8 cellular contexts compared by ENCODE assay signal in genomic region chr17:27544350-27545131, GRCh38.
DNase-seq lines count a peak whose midpoint lies in the region; ATAC-seq and TF ChIP-seq lines count a peak whose summit lies in the region.

No MANE protein-coding gene starts in this region.

- TF ChIP-seq CTCF in GM12874 (IDR thresholded peaks at IDR 0.05; ENCODE audit: insufficient read depth, low read depth, low read length): peak; percentile 17; the same call in 1 of the 2 replicates

- no peaks in the 10 kb centered on the region for H3K9me3 Mint-ChIP-seq in activated T-cell treated with anti-CD3 and anti-CD28 coated beads, Interleukin-2, amount 50 U/mL, for 24 hours

- peak; percentile 74 for ATAC-seq in GM21717 (IDR thresholded peaks at IDR 0.05; ENCODE audit: unreplicated experiment)

- peak overlapping the region; percentile 67 for H3K4me3 Mint-ChIP-seq in activated T-cell treated with anti-CD3 and anti-CD28 coated beads, Interleukin-2, amount 50 U/mL, for 24 hours

- peak overlapping the region; percentile 96 for H3K27ac Mint-ChIP-seq in activated T-cell treated with anti-CD3 and anti-CD28 coated beads, Interleukin-2, amount 50 U/mL, for 24 hours

- peaks cover 2% of the 10 kb centered on the region for H3K27me3 Mint-ChIP-seq in activated T-cell treated with anti-CD3 and anti-CD28 coated beads, Interleukin-2, amount 50 U/mL, for 24 hours

- DNase-seq in Kasumi-1 (lab: John Stamatoyannopoulos, UW): peak; percentile 40 to 53
- peak; percentile 79 for DNase-seq in activated T-cell treated with anti-CD3 and anti-CD28 coated beads, Interleukin-2, amount 50 U/mL, for 24 hours
- DNase-seq in stimulated activated CD4-positive, alpha-beta T cell treated with anti-CD3 and anti-CD28 coated beads, Interleukin-2, amount 100 ng/mL, for 48 hours: peak; percentile 60 to 61
- DNase-seq in occipital lobe (lab: John Stamatoyannopoulos, UW): no peak
- DNase-seq in putamen (ENCODE audit: low spot score): no peak
- DNase-seq in NCI-H524 treated with DMSO at 0.1 percent for 48 hours (lab: John Stamatoyannopoulos, UW): no peak

- H3K36me3 Mint-ChIP-seq in activated T-cell treated with anti-CD3 and anti-CD28 coated beads, Interleukin-2, amount 50 U/mL, for 24 hours (ENCODE audit: low read depth): peaks cover 21% of the 10 kb centered on the region

- H3K4me1 Mint-ChIP-seq in activated T-cell treated with anti-CD3 and anti-CD28 coated beads, Interleukin-2, amount 50 U/mL, for 24 hours (ENCODE audit: low read depth): peaks cover 80% of the 10 kb centered on the region

Comparison
In these comparisons a context has a peak if more than half of its experiments do, and no peak if none do; other contexts are left out.
1. DNase-seq: peak in Kasumi-1 (2 of 2), activated T-cell treated with anti-CD3 and anti-CD28 coated beads, Interleukin-2, amount 50 U/mL, for 24 hours (single experiment) and stimulated activated CD4-positive, alpha-beta T cell treated with anti-CD3 and anti-CD28 coated beads, Interleukin-2, amount 100 ng/mL, for 48 hours (2 of 2); none in occipital lobe (single experiment), putamen (single experiment) and NCI-H524 treated with DMSO at 0.1 percent for 48 hours (single experiment).